Comparison of ENCODE assay signal across 8 cellular contexts in genomic region chr6:27688014-27688586, GRCh38.
DNase-seq lines count a peak whose midpoint lies in the region; ATAC-seq and TF ChIP-seq lines count a peak whose summit lies in the region.

No MANE protein-coding gene starts in this region.

- H3K4me3 Mint-ChIP-seq in activated T-cell treated with anti-CD3 and anti-CD28 coated beads, Interleukin-2, amount 50 U/mL, for 24 hours: peak overlapping the region; percentile 84
- H3K4me3 Mint-ChIP-seq in nephron progenitor cell: peak overlapping the region; percentile 96

- H3K27ac ChIP-seq in PC-9: peak overlapping the region; percentile 6; the same call in 1 of the 2 replicates

- peaks cover 7% of the 10 kb centered on the region for H3K36me3 Mint-ChIP-seq in activated T-cell treated with anti-CD3 and anti-CD28 coated beads, Interleukin-2, amount 50 U/mL, for 24 hours (ENCODE audit: low read depth)
- H3K36me3 Mint-ChIP-seq in nephron progenitor cell (ENCODE audit: low read depth): no peaks in the 10 kb centered on the region

- H3K4me1 ChIP-seq in PC-9 (replicated peaks; ENCODE audit: insufficient read depth): peaks cover 6% of the 10 kb centered on the region; the same call in 1 of the 2 replicates

- BruUV-seq in PC-9 (replicated peaks; lab: Mats Ljungman, UMichigan): no TSS peak

- in situ Hi-C loops in Caki2 (cut with HindIII; ENCODE audit: low pct_unique_long_range_greater_than_20kb, low sequenced_read_pairs) (no loop called here), KBM-7 (cut with MboI; ENCODE audit: low pct_unique_long_range_greater_than_20kb, low sequenced_read_pairs) (no loop called here)

- no peaks in the 10 kb centered on the region for H3K36me3 ChIP-seq in PC-9 (ENCODE audit: low read depth)

- TF ChIP-seq CTCF in PC-9 (conservative IDR thresholded peaks at IDR 0.05) (no peak), fibroblast of mammary gland (conservative IDR thresholded peaks at IDR 0.05; ENCODE audit: control insufficient read depth, insufficient read depth, low read depth, low read length) (no peak), nephron progenitor cell (IDR thresholded peaks at IDR 0.05) (no peak)

- no peaks in the 10 kb centered on the region for H3K9me3 Mint-ChIP-seq in activated T-cell treated with anti-CD3 and anti-CD28 coated beads, Interleukin-2, amount 50 U/mL, for 24 hours
- H3K9me3 Mint-ChIP-seq in nephron progenitor cell: no peaks in the 10 kb centered on the region

- no peaks in the 10 kb centered on the region for H3K9me2 ChIP-seq in PC-9 (ENCODE audit: insufficient read depth)

- H4K20me1 ChIP-seq in PC-9 (ENCODE audit: insufficient read depth): no peaks in the 10 kb centered on the region

- no peaks in the 10 kb centered on the region for H3K79me2 ChIP-seq in PC-9 (ENCODE audit: low read depth)

- peak overlapping the region; percentile 95 for H3K27ac Mint-ChIP-seq in activated T-cell treated with anti-CD3 and anti-CD28 coated beads, Interleukin-2, amount 50 U/mL, for 24 hours
- H3K27ac Mint-ChIP-seq in nephron progenitor cell: peak overlapping the region; percentile 97

- H3F3A ChIP-seq in PC-9 (ENCODE audit: insufficient read depth, low read depth): peaks cover 41% of the 10 kb centered on the region

- H3K9me3 ChIP-seq in PC-9 (ENCODE audit: insufficient read depth, low read depth): no peaks in the 10 kb centered on the region

- H3K27me3 ChIP-seq in PC-9 (ENCODE audit: insufficient read depth, low read depth): no peaks in the 10 kb centered on the region

- intact Hi-C loops in PC-9 (cut with micrococcal nuclease; ENCODE audit: unreplicated experiment): loop anchor here (1.0 to 10.0 kb wide), 7 partner anchors 64 to 473 kb away; no protein-coding TSS in a partner anchor

- peak; percentile 54 for ATAC-seq in GM21717 (IDR thresholded peaks at IDR 0.05; ENCODE audit: unreplicated experiment)
- peak; percentile 94 for ATAC-seq in stimulated activated naive CD8-positive, alpha-beta T cell treated with anti-CD3 and anti-CD28 coated beads, Interleukin-15, Interleukin-2, amounts not matched to agents 100 U/mL and 50 U/mL, for 24 hours

- CTCF ChIA-PET in PC-9 (lab: Charles Lee): interaction anchor here (0.6 to 2.1 kb wide), 4 partner anchors 15 to 473 kb away, joined by 3 to 9 read pairs (median 4); no protein-coding TSS in a partner anchor

- peaks cover 14% of the 10 kb centered on the region for H3K4me1 Mint-ChIP-seq in activated T-cell treated with anti-CD3 and anti-CD28 coated beads, Interleukin-2, amount 50 U/mL, for 24 hours (ENCODE audit: low read depth)
- H3K4me1 Mint-ChIP-seq in nephron progenitor cell: peaks cover 10% of the 10 kb centered on the region

- H3K4me3 ChIP-seq in PC-9 (peak overlapping the region; percentile 61), fibroblast of mammary gland (ENCODE audit: control insufficient read depth, low read depth, low read length) (peak overlapping the region; percentile 82)

- POLR2A ChIA-PET in PC-9 (lab: Charles Lee; ENCODE audit: unreplicated experiment): interaction anchor here (0.6 to 1.0 kb wide), 5 partner anchors 107 to 541 kb away, joined by 3 to 4 read pairs (median 3); a partner anchor contains a TSS

- H3K4me2 ChIP-seq in PC-9: peak overlapping the region; percentile 69

- peaks cover 5% of the 10 kb centered on the region for H3K27me3 Mint-ChIP-seq in activated T-cell treated with anti-CD3 and anti-CD28 coated beads, Interleukin-2, amount 50 U/mL, for 24 hours
- H3K27me3 Mint-ChIP-seq in nephron progenitor cell (ENCODE audit: low read depth, poor library complexity): peaks cover 35% of the 10 kb centered on the region

- H2AFZ ChIP-seq in PC-9: peak overlapping the region; percentile 81

- DNase-seq in Caki2 (ENCODE audit: low read depth) (peak; percentile 92), KBM-7 (peak; percentile 94), PC-9 (peak; percentile 82 to 84), fibroblast of mammary gland (ENCODE audit: low read depth) (peak; percentile 91), nephron progenitor cell (peak; percentile 86)
- peak; percentile 91 for DNase-seq in activated T-cell treated with anti-CD3 and anti-CD28 coated beads, Interleukin-2, amount 50 U/mL, for 24 hours
- peak; percentile 83 for DNase-seq in stimulated activated naive CD8-positive, alpha-beta T cell treated with anti-CD3 and anti-CD28 coated beads, Interleukin-15, Interleukin-2, amounts not matched to agents 100 U/mL and 50 U/mL, for 24 hours

Comparison
In these comparisons a context has a peak if more than half of its experiments do, and no peak if none do; other contexts are left out.
1. Peak in every context shown above with its lines: DNase-seq, ATAC-seq, H3K4me3 ChIP-seq and H3K27ac ChIP-seq.